21 cellular contexts compared by ENCODE assay signal in the genomic region with DNA sequence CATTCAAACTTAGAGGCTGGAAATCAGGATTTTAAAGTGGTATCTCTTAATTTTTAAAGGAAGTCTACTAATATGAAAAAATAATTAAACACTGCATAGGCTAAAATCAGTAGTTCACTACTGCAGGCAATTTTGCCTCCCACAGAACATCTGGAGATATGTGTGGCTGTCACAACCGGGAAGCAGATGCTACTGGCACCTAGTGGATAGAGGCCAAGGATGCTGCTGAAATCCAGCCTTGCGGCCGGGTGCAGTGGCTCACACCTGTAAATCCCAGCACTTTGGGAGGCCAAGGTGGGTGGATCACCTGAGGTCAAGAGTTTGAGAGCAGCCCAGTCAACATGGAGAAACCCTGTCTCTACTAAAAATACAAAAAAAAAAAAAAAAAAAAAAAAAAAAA.
DNase-seq lines count a peak whose midpoint lies in the region; ATAC-seq, FAIRE-seq and TF ChIP-seq lines count a peak whose summit lies in the region.
"Had no signal": no experiment of that assay in that cellular context is flagged by ENCODE, and none has a peak within 500 bp of the region (broad histone marks: within the 10 kb centered on the region; RNA-seq: fewer than 3 reads in every experiment).

No MANE protein-coding gene starts in this region.

- BruUV-seq in HepG2 (replicated peaks; lab: Mats Ljungman, UMichigan): no TSS peak

- TF ChIP-seq POLR2A in HepG2 (IDR thresholded peaks at IDR 0.05; ENCODE audit: insufficient read depth in 1 of 2, low read depth in 2 of 2, low read length in 2 of 2) (no peak), right lobe of liver (IDR thresholded peaks at IDR 0.05) (no peak)

- H3K36me3 ChIP-seq in HepG2 (replicated peaks in 1 of 2; ENCODE audit: control insufficient read depth in 1 of 2, insufficient read depth in 2 of 2, low read length in 2 of 2) (no peaks in the 10 kb centered on the region), right lobe of liver (no peaks in the 10 kb centered on the region), WERI-Rb-1 (no peaks in the 10 kb centered on the region), kidney (ENCODE audit: control insufficient read depth in 1 of 2, insufficient read depth in 2 of 2, low read length in 2 of 2) (no peaks in the 10 kb centered on the region)
- H3K36me3 ChIP-seq: BLaER1, MG63, Peyer's patch had no signal

- intact Hi-C loops in HepG2 (cut with micrococcal nuclease; ENCODE audit: unreplicated experiment): no loop called here
- intact Hi-C loops in right lobe of liver (cut with DNase I): no loop called here
- intact Hi-C loops in kidney (cut with DNase I): no loop called here

- 2% methylated on average over 3 of the region's 3 CpGs for WGBS in HepG2 (ENCODE audit: low lambda C conversion rate)
- 50% methylated on average over 3 of the region's 3 CpGs for WGBS in right lobe of liver (ENCODE audit: insufficient coverage, low coverage, low lambda C conversion rate, missing lambda C conversion rate)

- H3K4me1 ChIP-seq in HepG2 (ENCODE audit: insufficient read depth, low read length) (no peaks in the 10 kb centered on the region), right lobe of liver (no peaks in the 10 kb centered on the region), kidney (ENCODE audit: control insufficient read depth in 1 of 2, insufficient read depth in 1 of 2, low read depth in 1 of 2, low read length in 2 of 2) (no peaks in the 10 kb centered on the region)

- no peak overlapping the region for H3K4me3 ChIP-seq in HepG2 (replicated peaks in 1 of 3; ENCODE audit: insufficient read depth in 1 of 3, low read depth in 2 of 3, low read length in 3 of 3)
- no peak overlapping the region for H3K4me3 ChIP-seq in right lobe of liver
- no peak overlapping the region for H3K4me3 ChIP-seq in WERI-Rb-1 (ENCODE audit: low read depth, low read length)
- no peak overlapping the region for H3K4me3 ChIP-seq in kidney (ENCODE audit: low read length in 2 of 2)
- H3K4me3 ChIP-seq: BLaER1, MG63, Peyer's patch had no signal

- no peaks in the 10 kb centered on the region for H3K79me2 ChIP-seq in HepG2 (ENCODE audit: insufficient read depth, low read length)

- TF ChIP-seq CTCF in HepG2 (CRISPR knock-in tag; IDR thresholded peaks at IDR 0.05) (peak; percentile 50), right lobe of liver (IDR thresholded peaks at IDR 0.05) (no peak), WERI-Rb-1 (IDR thresholded peaks at IDR 0.05; ENCODE audit: low read depth, low read length) (peak; percentile 34; the same call in 1 of the 2 replicates), kidney (IDR thresholded peaks at IDR 0.05; ENCODE audit: borderline replicate concordance, extremely low read depth, insufficient read depth) (no peak)

- DNase-seq in HepG2 (ENCODE audit: low spot score) (no peak), right lobe of liver (no peak), WERI-Rb-1 (no peak), iPS-NIHi11 (ENCODE audit: low spot score) (peak; percentile 28), kidney (no peak)
- no peak for DNase-seq in activated CD4-positive, alpha-beta T cell treated with anti-CD3 and anti-CD28 coated beads, Interleukin-2, amount 50 U/mL, for 4 hours
- no peak for DNase-seq in stimulated activated CD4-positive, alpha-beta T cell treated with anti-CD3 and anti-CD28 coated beads, Interleukin-1b, Interleukin-23, amount 100 ng/mL, for 48 hours
- DNase-seq: CD4-positive, CD25-positive, alpha-beta regulatory T cell; DMS53; GOT3; KG1; MG63; NCI-H1105 treated with DMSO at 0.1 percent for 48 hours; NCI-H2029; NCI-H446 treated with DMSO at 0.1 percent for 48 hours; OCI-M1; Peyer's patch; SHP77 treated with DMSO at 0.1 percent for 48 hours; SW 1271 had no signal

- H4K20me1 ChIP-seq in HepG2 (ENCODE audit: insufficient read depth, low read length): no peaks in the 10 kb centered on the region
- H4K20me1 ChIP-seq: BLaER1 had no signal

- no peak overlapping the region for H3K27ac ChIP-seq in HepG2 (ENCODE audit: extremely low read length, insufficient read depth, low read length)
- no peak overlapping the region for H3K27ac ChIP-seq in right lobe of liver
- H3K27ac ChIP-seq in WERI-Rb-1: no peak overlapping the region
- no peak overlapping the region for H3K27ac ChIP-seq in kidney (ENCODE audit: low read depth in 2 of 2, low read length in 2 of 2)
- H3K27ac ChIP-seq: BLaER1, Peyer's patch had no signal

- H3K9me3 ChIP-seq in HepG2 (ENCODE audit: low read length) (no peaks in the 10 kb centered on the region), right lobe of liver (no peaks in the 10 kb centered on the region), WERI-Rb-1 (ENCODE audit: severe bottlenecking) (no peaks in the 10 kb centered on the region), kidney (ENCODE audit: control insufficient read depth in 1 of 2, low read length in 2 of 2) (no peaks in the 10 kb centered on the region)
- H3K9me3 ChIP-seq: BLaER1, MG63, Peyer's patch had no signal

- peak; percentile 49; the same call in 2 of the 3 replicates for ATAC-seq in HepG2
- no peak for ATAC-seq in right lobe of liver

- POLR2A ChIA-PET in HepG2 (lab: Yijun Ruan, JAX): no interaction called here

- H3K9ac ChIP-seq in HepG2 (ENCODE audit: insufficient read depth, low read depth, low read length) (no peak overlapping the region), kidney (ENCODE audit: low read length in 2 of 2) (no peak overlapping the region)
- H3K9ac ChIP-seq: BLaER1 had no signal

- in situ Hi-C loops in HepG2 (cut with HindIII; ENCODE audit: extremely low pct_ligation_motif_present, low pct_unique_long_range_greater_than_20kb): no loop called here

- no peak overlapping the region for H2AFZ ChIP-seq in HepG2 (ENCODE audit: low read length)

- TF ChIP-seq RAD21 in HepG2 (CRISPR knock-in tag; IDR thresholded peaks at IDR 0.05): no peak

- no peak overlapping the region for H3K4me2 ChIP-seq in HepG2 (ENCODE audit: low read depth, low read length)
- H3K4me2 ChIP-seq: BLaER1 had no signal

- CTCF ChIA-PET in HepG2 (lab: Yijun Ruan, JAX; ENCODE audit: low intra/inter-chr PET ratio, low total read pairs): no interaction called here

- no peak for FAIRE-seq in HepG2 (lab: Jason Lieb, UNC)
- FAIRE-seq in kidney (lab: Jason Lieb, UNC): no peak
- FAIRE-seq: HTR-8/SVneo had no signal

- TF ChIP-seq EP300 in HepG2 (IDR thresholded peaks at IDR 0.05; ENCODE audit: low read depth in 2 of 2, low read length in 2 of 2): no peak
- no peak for TF ChIP-seq EP300 in HepG2 (CRISPR knock-in tag; IDR thresholded peaks at IDR 0.05; ENCODE audit: borderline replicate concordance)

- H3K27me3 ChIP-seq in HepG2 (ENCODE audit: control insufficient read depth in 1 of 2, insufficient read depth in 2 of 2, low read length in 2 of 2): peaks cover 0 to 5% of the 10 kb centered on the region in 2 experiments; a peak in 2 of 5 replicates
- H3K27me3 ChIP-seq in right lobe of liver: no peaks in the 10 kb centered on the region
- no peaks in the 10 kb centered on the region for H3K27me3 ChIP-seq in WERI-Rb-1 (ENCODE audit: insufficient read depth, low read depth, severe bottlenecking)
- H3K27me3 ChIP-seq: BLaER1, MG63, Peyer's patch had no signal

TF ChIP-seq in HepG2, 621 proteins besides CTCF, POLR2A, EP300 and RAD21:
- peak; percentile 56 for TF ChIP-seq STAG1 (CRISPR knock-in tag; IDR thresholded peaks at IDR 0.05)
- no peak for TF ChIP-seq SMARCC2 (IDR thresholded peaks at IDR 0.05)
TF ChIP-seq in HepG2: peak in this region for 1.

Comparison
In these comparisons a context has a peak if more than half of its experiments do, and no peak if none do; other contexts are left out.
1. CTCF ChIP-seq: peak in HepG2 (single experiment) and WERI-Rb-1 (single experiment); none in right lobe of liver (0 of 4) and kidney (single experiment).